In the genomic region with DNA sequence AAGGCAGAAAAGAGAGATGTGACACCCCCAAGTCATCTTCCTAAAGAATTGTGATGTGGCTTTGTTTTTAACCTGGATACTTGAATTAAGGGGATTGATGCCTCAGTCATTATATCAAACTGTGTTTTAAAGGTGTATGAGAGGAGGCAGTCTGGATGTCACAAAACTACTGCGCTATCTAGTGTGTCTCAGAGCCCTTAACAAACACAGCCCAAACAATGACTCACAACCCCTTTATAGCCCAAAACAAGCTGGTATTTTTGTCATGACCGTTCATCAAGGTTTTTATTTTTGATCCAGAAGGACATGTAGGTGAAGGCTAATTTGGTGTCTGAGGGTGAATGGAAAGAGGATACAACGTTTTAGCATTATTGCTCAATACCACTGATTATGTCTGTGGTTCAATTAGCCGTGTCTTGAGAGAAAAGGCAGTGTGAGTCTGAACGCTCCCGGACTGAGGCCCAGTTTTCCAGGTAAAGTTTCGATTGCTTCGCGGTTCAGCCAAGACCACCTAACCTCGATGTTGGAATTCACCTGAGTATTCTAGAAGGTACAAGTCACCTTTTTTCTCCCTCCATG, we compare ENCODE assay signal across 19 cellular contexts.
"Had no signal": no experiment of that assay in that cellular context is flagged by ENCODE, and none has a peak within 500 bp of the region (broad histone marks: within the 10 kb centered on the region; RNA-seq: fewer than 3 reads in every experiment).

No MANE protein-coding gene starts in this region.

- H3K79me2 ChIP-seq: parathyroid adenoma had no signal

- H2AFZ ChIP-seq: parathyroid adenoma had no signal

- H3K9me3 ChIP-seq: breast epithelium, spleen, thoracic aorta, upper lobe of left lung had no signal

- H3K9ac ChIP-seq: parathyroid adenoma had no signal

- H3K4me1 ChIP-seq: breast epithelium, parathyroid adenoma, spleen, upper lobe of left lung had no signal

- DNase-seq: activated CD4-positive, alpha-beta memory T cell treated with anti-CD3 and anti-CD28 coated beads for 36 hours; activated CD4-positive, alpha-beta T cell treated with anti-CD3 and anti-CD28 coated beads for 48 hours; activated naive CD4-positive, alpha-beta T cell treated with Interleukin-2 at 50 U/mL for 16 hours; activated naive CD8-positive, alpha-beta T cell treated with anti-CD3 and anti-CD28 coated beads for 36 hours; activated T-cell treated with anti-CD3 and anti-CD28 coated beads, Interleukin-2, amount 50 U/mL, for 48 hours; effector memory CD4-positive, alpha-beta T cell; spleen; stimulated activated CD4-positive, alpha-beta T cell treated with anti-CD3 and anti-CD28 coated beads, Interleukin-4, amount 100 ng/mL, for 1 hour; stimulated activated naive CD4-positive, alpha-beta T cell; T1000; upper lobe of left lung had no signal

- H3K4me3 ChIP-seq: breast epithelium, spleen, thoracic aorta, upper lobe of left lung had no signal

- H3K27ac ChIP-seq: breast epithelium, parathyroid adenoma, spleen, thoracic aorta, upper lobe of left lung had no signal

- ATAC-seq: esophagus mucosa, sciatic nerve had no signal

- H3K36me3 ChIP-seq: breast epithelium, spleen, thoracic aorta, upper lobe of left lung had no signal

- FAIRE-seq: colon, frontal cortex, islet of Langerhans had no signal

- H3K27me3 ChIP-seq: breast epithelium, upper lobe of left lung had no signal
